ENCODE assay signal across 15 cellular contexts in the genomic region with DNA sequence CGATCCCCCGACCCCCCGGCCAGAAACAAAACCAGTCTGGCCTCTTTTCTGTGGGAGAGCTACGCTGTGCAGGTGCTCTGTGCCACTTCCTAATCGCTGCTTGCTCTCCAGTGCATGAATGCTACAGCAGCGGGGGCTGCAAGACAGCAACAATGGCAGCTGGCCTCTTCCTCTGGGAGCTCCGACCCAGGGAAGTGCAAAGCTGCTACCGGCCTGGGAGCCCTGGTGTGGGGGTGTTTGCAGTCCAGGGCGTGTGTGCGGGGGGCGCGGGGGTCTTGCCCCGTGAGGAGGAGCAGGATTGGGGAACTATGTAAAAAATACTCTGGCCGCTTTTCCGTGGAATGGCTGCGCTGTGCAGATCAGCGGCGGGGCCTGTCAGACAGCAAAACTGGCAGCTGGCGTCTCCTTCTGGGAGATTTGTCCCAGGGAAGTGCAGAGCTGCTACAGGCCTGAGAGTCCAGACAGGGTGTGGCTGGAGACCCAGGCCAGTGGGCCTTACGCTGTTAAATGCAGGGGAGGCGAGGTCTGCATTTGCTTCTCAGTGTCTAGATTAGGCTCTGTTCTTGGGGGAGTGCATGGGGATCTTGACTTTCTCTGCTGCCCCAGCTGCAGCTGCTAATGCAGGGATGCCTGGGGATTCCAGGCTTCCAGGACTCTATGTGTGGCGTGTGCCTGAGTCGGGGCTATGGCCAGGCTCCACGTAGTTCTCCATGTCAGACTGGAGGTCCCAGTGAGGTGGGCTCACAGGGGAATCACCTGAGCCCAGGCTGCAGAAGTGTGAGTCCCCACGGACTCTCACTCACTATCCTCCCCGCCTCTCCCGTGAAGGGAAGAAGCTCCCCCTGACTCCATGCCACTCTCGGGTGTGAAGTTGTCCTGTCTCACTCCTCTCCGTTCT.
DNase-seq lines count a peak whose midpoint lies in the region; ATAC-seq and TF ChIP-seq lines count a peak whose summit lies in the region.
"Had no signal": no experiment of that assay in that cellular context is flagged by ENCODE, and none has a peak within 500 bp of the region (broad histone marks: within the 10 kb centered on the region; RNA-seq: fewer than 3 reads in every experiment).

No MANE protein-coding gene starts in this region.

- H2BK12ac ChIP-seq in mesenchymal stem cell (ENCODE audit: low read length in 2 of 2) = no peak overlapping the region

- H4K8ac ChIP-seq in mesenchymal stem cell (ENCODE audit: low read length) = peak overlapping the region; percentile 30

- H2BK5ac ChIP-seq in mesenchymal stem cell (ENCODE audit: low read depth, low read length, poor library complexity, severe bottlenecking) = no peak overlapping the region

- no peak overlapping the region for H2BK120ac ChIP-seq in mesenchymal stem cell (ENCODE audit: low read depth, low read length)

- H3K4me2 ChIP-seq in mesenchymal stem cell (ENCODE audit: low read length, poor library complexity, severe bottlenecking) = no peak overlapping the region

- no peak overlapping the region for H3K14ac ChIP-seq in mesenchymal stem cell (ENCODE audit: low read length in 2 of 2)

- no peak overlapping the region for H3K9ac ChIP-seq in mesenchymal stem cell (ENCODE audit: low read length)

- no peak overlapping the region for H2AK5ac ChIP-seq in mesenchymal stem cell (ENCODE audit: low read length, severe bottlenecking)

- no peaks in the 10 kb centered on the region for H3K79me1 ChIP-seq in mesenchymal stem cell (replicated peaks; ENCODE audit: low read length, poor library complexity, severe bottlenecking)

- no peak overlapping the region for H3K23ac ChIP-seq in mesenchymal stem cell (ENCODE audit: low read length in 2 of 2)

- no peaks in the 10 kb centered on the region for H3K36me3 ChIP-seq in mesenchymal stem cell (ENCODE audit: control insufficient read depth in 1 of 2, insufficient read depth in 2 of 2, low read depth in 1 of 2, low read length in 2 of 2)
- no peaks in the 10 kb centered on the region for H3K36me3 ChIP-seq in thoracic aorta
- H3K36me3 ChIP-seq: ascending aorta, right atrium auricular region had no signal

- 81% methylated on average over 29 of the region's 29 CpGs for WGBS in mesenchymal stem cell

- H3K27me3 ChIP-seq in mesenchymal stem cell (ENCODE audit: control insufficient read depth in 1 of 2, insufficient read depth in 1 of 2, low read length in 2 of 2) = no peaks in the 10 kb centered on the region
- no peaks in the 10 kb centered on the region for H3K27me3 ChIP-seq in thoracic aorta (replicated peaks; ENCODE audit: insufficient read depth)
- H3K27me3 ChIP-seq: ascending aorta, dorsolateral prefrontal cortex, right atrium auricular region had no signal

- TF ChIP-seq CTCF in thoracic aorta (IDR thresholded peaks at IDR 0.05) = no peak

- peak; percentile 54 for DNase-seq in DMS53 (lab: John Stamatoyannopoulos, UW)
- no peak for DNase-seq in DMS53 treated with DMSO at 0.1 percent for 48 hours (lab: John Stamatoyannopoulos, UW; ENCODE audit: unreplicated experiment)
- DNase-seq in SK-N-DZ (ENCODE audit: low spot score) = peak; percentile 89
- no peak for DNase-seq in mesenchymal stem cell
- no peak for DNase-seq in thoracic aorta (ENCODE audit: low spot score)
- no peak for DNase-seq in germinal center (ENCODE audit: low spot score)
- no peak for DNase-seq in EL
- DNase-seq: activated CD4-positive, alpha-beta memory T cell treated with anti-CD3 and anti-CD28 coated beads, Interleukin-2, amount 10 ng/mL, durations not matched to agents 7 days and 5 days; activated effector memory CD4-positive, alpha-beta T cell treated with Interleukin-2 at 50 U/mL for 16 hours; dorsolateral prefrontal cortex; IMR-90; NCI-H1092 had no signal

- no peak overlapping the region for H2BK15ac ChIP-seq in mesenchymal stem cell (ENCODE audit: low read depth, poor library complexity, severe bottlenecking)

- ATAC-seq in thoracic aorta (ENCODE audit: insufficient number of reproducible peaks, low FRiP score, low read depth) (no peak), HG02885 (IDR thresholded peaks at IDR 0.05; ENCODE audit: poor library complexity, unreplicated experiment) (no peak)

- no peak overlapping the region for H3K4me3 ChIP-seq in mesenchymal stem cell (ENCODE audit: insufficient read depth in 1 of 2, low read depth in 1 of 2, low read length in 2 of 2)
- peak overlapping the region; percentile 33 for H3K4me3 ChIP-seq in thoracic aorta
- H3K4me3 ChIP-seq: ascending aorta, right atrium auricular region had no signal

- H3K9me3 ChIP-seq in mesenchymal stem cell (ENCODE audit: control insufficient read depth, low read length) (no peaks in the 10 kb centered on the region), thoracic aorta (peaks cover 7% of the 10 kb centered on the region)

- no peak overlapping the region for H3K18ac ChIP-seq in mesenchymal stem cell (ENCODE audit: low read depth in 1 of 2, low read length in 2 of 2)

- no peak overlapping the region for H3K4ac ChIP-seq in mesenchymal stem cell (ENCODE audit: low read depth in 1 of 2, low read length in 2 of 2)

- H3K27ac ChIP-seq in mesenchymal stem cell (ENCODE audit: low read length, poor library complexity, severe bottlenecking) (no peak overlapping the region), thoracic aorta (peak overlapping the region in 1 of 2 donors; percentile 5)
- H3K27ac ChIP-seq: right atrium auricular region had no signal

- no peak overlapping the region for H4K91ac ChIP-seq in mesenchymal stem cell (ENCODE audit: low read length)

- peaks cover 4% of the 10 kb centered on the region for H3K4me1 ChIP-seq in mesenchymal stem cell (ENCODE audit: control insufficient read depth, insufficient read depth, low read depth, low read length)
- peaks cover 11 to 31% of the 10 kb centered on the region in 2 donors for H3K4me1 ChIP-seq in thoracic aorta (ENCODE audit: control insufficient read depth in 1 of 2, low read depth in 2 of 2)

- no peak overlapping the region for H2AFZ ChIP-seq in mesenchymal stem cell (ENCODE audit: low read depth, low read length)

Comparison
In these comparisons a context has a peak if more than half of its experiments do, and no peak if none do; other contexts are left out.
1. DNase-seq: peak in DMS53 (single experiment) and SK-N-DZ (single experiment); none in DMS53 treated with DMSO at 0.1 percent for 48 hours (single experiment), mesenchymal stem cell (single experiment), thoracic aorta (single experiment), germinal center (single experiment) and EL (single experiment).